8 cellular contexts compared by ENCODE assay signal in genomic region chr3:54188176-54188791, GRCh38.
A peak's percentile ranks its signal among the peaks of the same experiment; 100 is the strongest.
DNase-seq lines count a peak whose midpoint lies in the region; ATAC-seq and TF ChIP-seq lines count a peak whose summit lies in the region.

No MANE protein-coding gene starts in this region.

- no peak for ATAC-seq in HG03039 (IDR thresholded peaks at IDR 0.05; ENCODE audit: unreplicated experiment)
- ATAC-seq in HG02610 (IDR thresholded peaks at IDR 0.05; ENCODE audit: unreplicated experiment), result no peak

- no peak overlapping the region for H3K4me3 ChIP-seq in WERI-Rb-1 (ENCODE audit: low read depth, low read length)

- CTCF ChIA-PET in Calu3 (lab: Charles Lee), result no interaction called here

- intact Hi-C loops in Calu3 (cut with micrococcal nuclease; ENCODE audit: unreplicated experiment), result no loop called here

- TF ChIP-seq CTCF in Calu3 (IDR thresholded peaks at IDR 0.05; ENCODE audit: unreplicated experiment) (no peak), WERI-Rb-1 (IDR thresholded peaks at IDR 0.05; ENCODE audit: low read depth, low read length) (no peak)

- H3K4me1 Mint-ChIP-seq in Calu3 (ENCODE audit: low read depth, unreplicated experiment), result no peaks in the 10 kb centered on the region
- no peaks in the 10 kb centered on the region for H3K4me1 Mint-ChIP-seq in immature natural killer cell

- H3K9me3 ChIP-seq in WERI-Rb-1 (ENCODE audit: severe bottlenecking), result no peaks in the 10 kb centered on the region

- H3K4me3 Mint-ChIP-seq in Calu3 (ENCODE audit: low read depth, unreplicated experiment), result no peak overlapping the region
- no peak overlapping the region for H3K4me3 Mint-ChIP-seq in immature natural killer cell

- no peaks in the 10 kb centered on the region for H3K27me3 ChIP-seq in WERI-Rb-1 (ENCODE audit: insufficient read depth, low read depth, severe bottlenecking)

- H3K27ac Mint-ChIP-seq in Calu3 (ENCODE audit: unreplicated experiment), result no peak overlapping the region
- no peak overlapping the region for H3K27ac Mint-ChIP-seq in immature natural killer cell

- H3K36me3 Mint-ChIP-seq in Calu3 (ENCODE audit: insufficient read depth, unreplicated experiment), result no peaks in the 10 kb centered on the region
- no peaks in the 10 kb centered on the region for H3K36me3 Mint-ChIP-seq in immature natural killer cell

- DNase-seq in Calu3, result peak; percentile 45
- peak in 43 of 76 experiments; percentile 1 to 49 (median 14) for DNase-seq in HUDEP-2 (lab: John Stamatoyannopoulos, UW; ENCODE audit: unreplicated experiment in 76 of 76)
- DNase-seq in activated T-cell treated with anti-CD3 and anti-CD28 coated beads, Interleukin-2, amount 50 U/mL, for 48 hours, result peak; percentile 17 to 20
- peak in 2 of 3 donors; percentile 5 for DNase-seq in immature natural killer cell
- no peak for DNase-seq in NCI-H510A treated with DMSO at 0.1 percent for 48 hours (lab: John Stamatoyannopoulos, UW)
- no peak for DNase-seq in WERI-Rb-1

- no TSS peak for BruUV-seq in Calu3 (replicated peaks; lab: Mats Ljungman, UMichigan)

- H3K27me3 Mint-ChIP-seq in Calu3 (ENCODE audit: unreplicated experiment) (peaks cover 23% of the 10 kb centered on the region), immature natural killer cell (ENCODE audit: low read depth in 3 of 3) (no peaks in the 10 kb centered on the region)

- no peaks in the 10 kb centered on the region for H3K9me3 Mint-ChIP-seq in Calu3 (ENCODE audit: low read depth, unreplicated experiment)
- peaks cover 0 to 6% (median 1%) of the 10 kb centered on the region in 6 donors for H3K9me3 Mint-ChIP-seq in immature natural killer cell

- H3K27ac ChIP-seq in WERI-Rb-1, result no peak overlapping the region

- no peaks in the 10 kb centered on the region for H3K36me3 ChIP-seq in WERI-Rb-1

Comparison
In these comparisons a context has a peak if more than half of its experiments do, and no peak if none do; other contexts are left out.
1. DNase-seq: peak in Calu3 (single experiment), HUDEP-2 (43 of 76), activated T-cell treated with anti-CD3 and anti-CD28 coated beads, Interleukin-2, amount 50 U/mL, for 48 hours (2 of 2) and immature natural killer cell (2 of 3); none in NCI-H510A treated with DMSO at 0.1 percent for 48 hours (single experiment) and WERI-Rb-1 (single experiment).